Comparison of ENCODE assay signal across 9 cellular contexts in genomic region chr17:1197379-1197778, GRCh38. TPM values are rescaled to one million over a fixed set of nuclear protein-coding genes. Genes with fewer than 3 reads are reported as not detected.
DNase-seq lines count a peak whose midpoint lies in the region; ATAC-seq, FAIRE-seq and TF ChIP-seq lines count a peak whose summit lies in the region.
"Had no signal": no experiment of that assay in that cellular context is flagged by ENCODE, and none has a peak within 500 bp of the region (broad histone marks: within the 10 kb centered on the region; RNA-seq: fewer than 3 reads in every experiment).

No MANE protein-coding gene starts in this region.

- H3K27ac Mint-ChIP-seq in Caco-2 (ENCODE audit: unreplicated experiment), result no peak overlapping the region

- ATAC-seq in Right ventricle myocardium superior (ENCODE audit: poor library complexity), result peak; percentile 35
- ATAC-seq in aorta (ENCODE audit: low FRiP score), result peak; percentile 77

- H3K27me3 Mint-ChIP-seq in Caco-2 (ENCODE audit: insufficient read depth, unreplicated experiment), result no peaks in the 10 kb centered on the region

- H3K36me3 ChIP-seq in aorta (ENCODE audit: control insufficient read depth in 1 of 2, insufficient read depth in 2 of 2, low read length in 1 of 2), result no peaks in the 10 kb centered on the region
- no peaks in the 10 kb centered on the region for H3K36me3 ChIP-seq in Caco-2 (ENCODE audit: control insufficient read depth, insufficient read depth, low read length)

- H3K36me3 Mint-ChIP-seq in Caco-2 (ENCODE audit: insufficient read depth, unreplicated experiment), result peaks cover 3% of the 10 kb centered on the region

- POLR2A ChIA-PET in Caco-2 (lab: Charles Lee), result no interaction called here

- no peak for FAIRE-seq in frontal cortex (lab: Jason Lieb, UNC)

- WGBS in aorta, 2 donors, result 85 to 90% methylated on average over 3 of the region's 3 CpGs

- no peaks in the 10 kb centered on the region for H3K27me3 ChIP-seq in aorta (ENCODE audit: control insufficient read depth in 1 of 2, insufficient read depth in 2 of 2, low read length in 1 of 2)
- H3K27me3 ChIP-seq in Caco-2 (replicated peaks; ENCODE audit: control insufficient read depth, insufficient read depth, low read length), result no peaks in the 10 kb centered on the region

- no peak overlapping the region for H3K4me3 ChIP-seq in aorta (ENCODE audit: low read length in 2 of 2)
- no peak overlapping the region for H3K4me3 ChIP-seq in Caco-2 (ENCODE audit: low read depth, low read length)

- no peaks in the 10 kb centered on the region for H3K9me3 ChIP-seq in aorta (ENCODE audit: control insufficient read depth, low read length)
- no peaks in the 10 kb centered on the region for H3K9me3 ChIP-seq in Caco-2

- DNase-seq in Right ventricle myocardium superior, result peak; percentile 41
- no peak for DNase-seq in cardiac septum (ENCODE audit: low spot score)
- DNase-seq in UCSD-AML1 (lab: John Stamatoyannopoulos, UW; ENCODE audit: unreplicated experiment), result peak; percentile 84
- DNase-seq in left kidney (ENCODE audit: low read depth, low spot score), result peak; percentile 41
- DNase-seq in aorta, result peak in 1 of 2 donors; percentile 65
- DNase-seq in NCI-H1092 treated with DMSO at 0.1 percent for 48 hours (lab: John Stamatoyannopoulos, UW), result no peak
- no peak for DNase-seq in frontal cortex (ENCODE audit: low spot score in 2 of 2)
- DNase-seq in Caco-2, result no peak

- no peak for TF ChIP-seq CTCF in Caco-2 (IDR thresholded peaks at IDR 0.05; ENCODE audit: insufficient read depth in 1 of 2, low read depth in 1 of 2, low read length in 1 of 2, severe bottlenecking in 1 of 2, unreplicated experiment in 1 of 2)

- CTCF ChIA-PET in Caco-2 (lab: Charles Lee), result interaction anchor here (1.3 kb wide), 1 partner anchor 10 kb away, joined by 3 read pairs; no protein-coding TSS in a partner anchor

- no peak overlapping the region for H3K4me3 Mint-ChIP-seq in Caco-2 (ENCODE audit: unreplicated experiment)
- H3K4me3 Mint-ChIP-seq: neural crest cell had no signal

- no peaks in the 10 kb centered on the region for H3K9me3 Mint-ChIP-seq in Caco-2 (ENCODE audit: unreplicated experiment)
- H3K9me3 Mint-ChIP-seq: neural crest cell had no signal

- no peak overlapping the region for H3K27ac ChIP-seq in aorta (ENCODE audit: low read depth in 1 of 2, low read length in 2 of 2)

- intact Hi-C loops in Right ventricle myocardium superior (cut with DNase I) (no loop called here), cardiac septum (cut with DNase I) (no loop called here), aorta (cut with DNase I) (no loop called here), Caco-2 (cut with micrococcal nuclease; ENCODE audit: unreplicated experiment) (no loop called here)

- no peaks in the 10 kb centered on the region for H3K4me1 ChIP-seq in aorta (ENCODE audit: control insufficient read depth in 1 of 2, insufficient read depth in 2 of 2, low read length in 2 of 2)
- H3K4me1 ChIP-seq in Caco-2, result peaks cover 16% of the 10 kb centered on the region

- peaks cover 8% of the 10 kb centered on the region for H3K4me1 Mint-ChIP-seq in Caco-2 (ENCODE audit: low read depth, unreplicated experiment)

- no TSS peak for BruUV-seq in Caco-2 (replicated peaks; lab: Mats Ljungman, UMichigan)

RNA-seq across cellular contexts. Expression of gene ABR, which starts 17.6 kb away (rescaled TPM):
- total RNA-seq in Right ventricle myocardium superior, result 128 TPM
- total RNA-seq in cardiac septum, result 158 TPM
- total RNA-seq in aorta, result 100 to 1,000 TPM; 167 to 172 TPM
- polyA plus RNA-seq in aorta, result 10 to 100 TPM; 41.8 to 72.4 TPM
- 123 TPM for total RNA-seq in frontal cortex
- 71.3 and 78.3 TPM in 2 replicates for total RNA-seq in Caco-2 (2022)

Comparison
In these comparisons a context has a peak if more than half of its experiments do, and no peak if none do; other contexts are left out.
1. DNase-seq: peak in Right ventricle myocardium superior (single experiment), UCSD-AML1 (single experiment) and left kidney (single experiment); none in cardiac septum (single experiment), NCI-H1092 treated with DMSO at 0.1 percent for 48 hours (single experiment), frontal cortex (0 of 2) and Caco-2 (0 of 2).